Comparison of ENCODE assay signal across 24 cellular contexts in genomic region chr9:120513825-120514598, GRCh38.
"Had no signal": no experiment of that assay in that cellular context is flagged by ENCODE, and none has a peak within 500 bp of the region (broad histone marks: within the 10 kb centered on the region; RNA-seq: fewer than 3 reads in every experiment).

No MANE protein-coding gene starts in this region.

- H3K79me2 ChIP-seq: hepatocyte had no signal

- H3K27ac ChIP-seq: adrenal gland, ascending aorta, brain microvascular endothelial cell, hepatocyte, left lung, prostate gland, right atrium auricular region, transverse colon, uterus, WERI-Rb-1 had no signal

- H3K4me3 ChIP-seq: adrenal gland, ascending aorta, hepatocyte, left lung, lung, prostate gland, right atrium auricular region, transverse colon, uterus had no signal

- DNase-seq: activated CD4-positive, alpha-beta T cell treated with anti-CD3 and anti-CD28 coated beads, Interleukin-2, amount 50 U/mL, for 4 hours; activated CD4-positive, CD25-positive, alpha-beta regulatory T cell treated with anti-CD3 and anti-CD28 coated beads, Interleukin-2, amount 50 U/mL, for 72 hours; activated gamma-delta T cell treated with Interleukin-2 at 50 U/mL for 16 hours; adrenal gland; brain microvascular endothelial cell; foreskin fibroblast; glutamatergic neuron; immature natural killer cell; kidney glomerular epithelial cell; left lung; midbrain; natural killer cell; stimulated activated CD4-positive, alpha-beta T cell treated with anti-CD3 and anti-CD28 coated beads, Interleukin-4, amount 100 ng/mL, for 4 hours; T-helper 1 cell; transverse colon; uterus; WERI-Rb-1 had no signal

- H3K27me3 ChIP-seq: adrenal gland, ascending aorta, brain microvascular endothelial cell, hepatocyte, left lung, right atrium auricular region, transverse colon, uterus had no signal

- H3K27ac Mint-ChIP-seq: activated naive CD8-positive, alpha-beta T cell; immature natural killer cell; natural killer cell had no signal

- H3K27me3 Mint-ChIP-seq: activated naive CD8-positive, alpha-beta T cell; central memory CD8-positive, alpha-beta T cell had no signal

- H3K36me3 ChIP-seq: brain microvascular endothelial cell, prostate gland, uterus had no signal

- H3K4me1 ChIP-seq: ascending aorta, left lung, prostate gland, right atrium auricular region, transverse colon, uterus had no signal

- H3K4me3 Mint-ChIP-seq: activated naive CD8-positive, alpha-beta T cell; central memory CD8-positive, alpha-beta T cell; immature natural killer cell; natural killer cell had no signal

- H2AFZ ChIP-seq: hepatocyte had no signal

- ATAC-seq: left lung, natural killer cell had no signal

- H3K9me3 ChIP-seq: adrenal gland, ascending aorta, prostate gland, transverse colon, uterus had no signal

- H3K9me3 Mint-ChIP-seq: central memory CD8-positive, alpha-beta T cell; immature natural killer cell; natural killer cell had no signal

- H3K4me2 ChIP-seq: hepatocyte had no signal
